Comparison of ENCODE assay signal across 22 cellular contexts in genomic region chr1:182978158-182978853, GRCh38. TPM values are rescaled to one million over a fixed set of nuclear protein-coding genes. Genes with fewer than 3 reads are reported as not detected.
DNase-seq lines count a peak whose midpoint lies in the region; ATAC-seq, FAIRE-seq and TF ChIP-seq lines count a peak whose summit lies in the region.
"Had no signal": no experiment of that assay in that cellular context is flagged by ENCODE, and none has a peak within 500 bp of the region (broad histone marks: within the 10 kb centered on the region; RNA-seq: fewer than 3 reads in every experiment).

No MANE protein-coding gene starts in this region.

- no peaks in the 10 kb centered on the region for H3K36me3 Mint-ChIP-seq in activated CD8-positive, alpha-beta memory T cell treated with anti-CD3 and anti-CD28 coated beads, Interleukin-2, amount 10 ng/mL, durations not matched to agents 7 days and 5 days
- H3K36me3 Mint-ChIP-seq: CD4-positive, CD25-positive, alpha-beta regulatory T cell; CD8-positive, alpha-beta memory T cell had no signal

- DNase-seq in H54 (ENCODE audit: insufficient read length, low spot score): no peak
- DNase-seq in LoVo (ENCODE audit: low spot score): peak; percentile 21
- DNase-seq in epithelial cell of prostate (ENCODE audit: low read depth, low spot score): no peak
- DNase-seq in activated CD8-positive, alpha-beta memory T cell treated with anti-CD3 and anti-CD28 coated beads, Interleukin-2, amount 10 ng/mL, durations not matched to agents 7 days and 5 days: no peak
- DNase-seq: ACHN; BE2C; C1 segment of cervical spinal cord; CD4-positive, CD25-positive, alpha-beta regulatory T cell; CD8-positive, alpha-beta memory T cell; COR-L47; DMS 273 treated with DMSO at 0.1 percent for 48 hours; DMS53; DND-41 had no signal

- no peak overlapping the region for H3K27ac Mint-ChIP-seq in activated CD8-positive, alpha-beta memory T cell treated with anti-CD3 and anti-CD28 coated beads, Interleukin-2, amount 10 ng/mL, durations not matched to agents 7 days and 5 days
- H3K27ac Mint-ChIP-seq: CD4-positive, CD25-positive, alpha-beta regulatory T cell had no signal

- H3K27me3 Mint-ChIP-seq in activated CD8-positive, alpha-beta memory T cell treated with anti-CD3 and anti-CD28 coated beads, Interleukin-2, amount 10 ng/mL, durations not matched to agents 7 days and 5 days: peaks cover 8% of the 10 kb centered on the region

- peak overlapping the region; percentile 24 for H3K27ac ChIP-seq in epithelial cell of prostate
- H3K27ac ChIP-seq: GM23248 had no signal

- ATAC-seq in HG03439 (IDR thresholded peaks at IDR 0.05; ENCODE audit: unreplicated experiment) (no peak), GM19455 (IDR thresholded peaks at IDR 0.05; ENCODE audit: unreplicated experiment) (no peak)
- no peak for ATAC-seq in activated CD8-positive, alpha-beta memory T cell treated with anti-CD3 and anti-CD28 coated beads, Interleukin-2, amount 10 ng/mL, durations not matched to agents 7 days and 5 days

- FAIRE-seq in H54 (lab: Jason Lieb, UNC): peak; percentile 90
- FAIRE-seq: A204.1, GM12891, GM19239, K562 had no signal

- H3K4me1 Mint-ChIP-seq in activated CD8-positive, alpha-beta memory T cell treated with anti-CD3 and anti-CD28 coated beads, Interleukin-2, amount 10 ng/mL, durations not matched to agents 7 days and 5 days: no peaks in the 10 kb centered on the region
- H3K4me1 Mint-ChIP-seq: CD4-positive, CD25-positive, alpha-beta regulatory T cell; CD8-positive, alpha-beta memory T cell had no signal

- TF ChIP-seq POLR2A in H54 (IDR thresholded peaks at IDR 0.05; ENCODE audit: low read depth, low read length): no peak

- H3K9me3 Mint-ChIP-seq in activated CD8-positive, alpha-beta memory T cell treated with anti-CD3 and anti-CD28 coated beads, Interleukin-2, amount 10 ng/mL, durations not matched to agents 7 days and 5 days (ENCODE audit: low read depth): no peaks in the 10 kb centered on the region

- CTCF ChIA-PET in activated CD8-positive, alpha-beta memory T cell treated with anti-CD3 and anti-CD28 coated beads, Interleukin-2, amount 10 ng/mL, durations not matched to agents 7 days and 5 days (lab: Charles Lee): interaction anchor here (1.1 kb wide), 1 partner anchor 9 kb away, joined by 3 read pairs; no protein-coding TSS in a partner anchor

- no peak overlapping the region for H3K4me3 Mint-ChIP-seq in activated CD8-positive, alpha-beta memory T cell treated with anti-CD3 and anti-CD28 coated beads, Interleukin-2, amount 10 ng/mL, durations not matched to agents 7 days and 5 days
- H3K4me3 Mint-ChIP-seq: CD4-positive, CD25-positive, alpha-beta regulatory T cell; CD8-positive, alpha-beta memory T cell had no signal

RNA-seq across cellular contexts. Expression of gene SHCBP1L, which starts 25.3 kb away (rescaled TPM):
- total RNA-seq in activated CD8-positive, alpha-beta memory T cell treated with anti-CD3 and anti-CD28 coated beads, Interleukin-2, amount 10 ng/mL, durations not matched to agents 7 days and 5 days: not detected
- total RNA-seq: CD4-positive, CD25-positive, alpha-beta regulatory T cell; CD8-positive, alpha-beta memory T cell; GM23248; H4; HT-29; K562 had no signal

RNA-seq across cellular contexts. Expression of gene LAMC1, which starts 44.9 kb away (rescaled TPM):
- under 1 TPM in 1 of 2 experiments, not detected in 1; 0.40 TPM for total RNA-seq in activated CD8-positive, alpha-beta memory T cell treated with anti-CD3 and anti-CD28 coated beads, Interleukin-2, amount 10 ng/mL, durations not matched to agents 7 days and 5 days
